11 cellular contexts compared by ENCODE assay signal in genomic region chr18:77112161-77112801, GRCh38. TPM values are rescaled to one million over a fixed set of nuclear protein-coding genes. Genes with fewer than 3 reads are reported as not detected.
A peak's percentile ranks its signal among the peaks of the same experiment; 100 is the strongest.
DNase-seq lines count a peak whose midpoint lies in the region; ATAC-seq and TF ChIP-seq lines count a peak whose summit lies in the region.
"Had no signal": no experiment of that assay in that cellular context is flagged by ENCODE, and none has a peak within 500 bp of the region (broad histone marks: within the 10 kb centered on the region; RNA-seq: fewer than 3 reads in every experiment).

No MANE protein-coding gene starts in this region.

- H3K9me3 Mint-ChIP-seq in activated CD4-positive, alpha-beta memory T cell treated with anti-CD3 and anti-CD28 coated beads for 36 hours, result peaks cover 4% of the 10 kb centered on the region
- no peaks in the 10 kb centered on the region for H3K9me3 Mint-ChIP-seq in activated CD4-positive, alpha-beta memory T cell treated with anti-CD3 and anti-CD28 coated beads, Interleukin-2, amount 10 ng/mL, durations not matched to agents 7 days and 5 days
- no peaks in the 10 kb centered on the region for H3K9me3 Mint-ChIP-seq in activated T-helper 17 cell treated with anti-CD3 and anti-CD28 coated beads, Interleukin-2, amount 50 U/mL, for 72 hours

- WGBS in stomach, 5 donors, result 82 to 90% (median 87%) methylated on average over 31 to 39 of the region's 39 CpGs

- no peaks in the 10 kb centered on the region for H3K27me3 ChIP-seq in stomach

- no peaks in the 10 kb centered on the region for H3K9me3 ChIP-seq in stomach

- TF ChIP-seq EP300 in stomach (IDR thresholded peaks at IDR 0.05), result no peak

- no peak for TF ChIP-seq CTCF in stomach (IDR thresholded peaks at IDR 0.05)

- no peaks in the 10 kb centered on the region for H3K27me3 Mint-ChIP-seq in activated CD4-positive, alpha-beta memory T cell treated with anti-CD3 and anti-CD28 coated beads for 36 hours
- no peaks in the 10 kb centered on the region for H3K27me3 Mint-ChIP-seq in activated CD4-positive, alpha-beta memory T cell treated with anti-CD3 and anti-CD28 coated beads, Interleukin-2, amount 10 ng/mL, durations not matched to agents 7 days and 5 days
- no peaks in the 10 kb centered on the region for H3K27me3 Mint-ChIP-seq in activated T-helper 17 cell treated with anti-CD3 and anti-CD28 coated beads, Interleukin-2, amount 50 U/mL, for 72 hours

- no peak overlapping the region for H3K4me3 Mint-ChIP-seq in activated CD4-positive, alpha-beta memory T cell treated with anti-CD3 and anti-CD28 coated beads for 36 hours
- H3K4me3 Mint-ChIP-seq in activated CD4-positive, alpha-beta memory T cell treated with anti-CD3 and anti-CD28 coated beads, Interleukin-2, amount 10 ng/mL, durations not matched to agents 7 days and 5 days, result no peak overlapping the region
- no peak overlapping the region for H3K4me3 Mint-ChIP-seq in activated T-helper 17 cell treated with anti-CD3 and anti-CD28 coated beads, Interleukin-2, amount 50 U/mL, for 72 hours

- peak overlapping the region in 3 of 5 donors; percentile 62 to 93 (median 83) for H3K27ac ChIP-seq in stomach

- peak; percentile 9 for DNase-seq in activated CD4-positive, alpha-beta memory T cell treated with anti-CD3 and anti-CD28 coated beads for 36 hours
- no peak for DNase-seq in activated CD4-positive, alpha-beta memory T cell treated with anti-CD3 and anti-CD28 coated beads, Interleukin-2, amount 10 ng/mL, durations not matched to agents 7 days and 5 days
- DNase-seq in left lobe of liver (ENCODE audit: low spot score) (peak; percentile 45), stomach (no peak), D341Med (ENCODE audit: low spot score) (no peak), NCI-H748 (lab: John Stamatoyannopoulos, UW; ENCODE audit: unreplicated experiment) (no peak)
- DNase-seq: ACHN, NCI-H146 had no signal

- ATAC-seq in activated T-helper 17 cell treated with anti-CD3 and anti-CD28 coated beads, Interleukin-2, amount 50 U/mL, for 72 hours (replicated peaks), result no peak
- ATAC-seq in left lobe of liver (no peak), GM21381 (IDR thresholded peaks at IDR 0.05; ENCODE audit: unreplicated experiment) (no peak)

- CTCF ChIA-PET in activated CD4-positive, alpha-beta memory T cell treated with anti-CD3 and anti-CD28 coated beads for 36 hours (lab: Charles Lee), result interaction anchor here (6.4 kb wide), 1 partner anchor 10 kb away, joined by 36 read pairs; no protein-coding TSS in a partner anchor
- CTCF ChIA-PET in activated CD4-positive, alpha-beta memory T cell treated with anti-CD3 and anti-CD28 coated beads, Interleukin-2, amount 10 ng/mL, durations not matched to agents 7 days and 5 days (lab: Charles Lee), result no interaction called here

- intact Hi-C loops in activated CD4-positive, alpha-beta memory T cell treated with anti-CD3 and anti-CD28 coated beads for 36 hours (cut with micrococcal nuclease), result no loop called here
- intact Hi-C loops in stomach (cut with DNase I; ENCODE audit: low total_unique reads), result no loop called here

- peaks cover 27% of the 10 kb centered on the region for H3K36me3 Mint-ChIP-seq in activated CD4-positive, alpha-beta memory T cell treated with anti-CD3 and anti-CD28 coated beads for 36 hours
- peaks cover 51% of the 10 kb centered on the region for H3K36me3 Mint-ChIP-seq in activated CD4-positive, alpha-beta memory T cell treated with anti-CD3 and anti-CD28 coated beads, Interleukin-2, amount 10 ng/mL, durations not matched to agents 7 days and 5 days (ENCODE audit: low read depth)
- H3K36me3 Mint-ChIP-seq in activated T-helper 17 cell treated with anti-CD3 and anti-CD28 coated beads, Interleukin-2, amount 50 U/mL, for 72 hours (ENCODE audit: low read depth), result peaks cover 81% of the 10 kb centered on the region

- no peak for TF ChIP-seq POLR2A in stomach (IDR thresholded peaks at IDR 0.05)

- POLR2A ChIA-PET in activated CD4-positive, alpha-beta memory T cell treated with anti-CD3 and anti-CD28 coated beads for 36 hours (lab: Charles Lee), result no interaction called here
- POLR2A ChIA-PET in activated CD4-positive, alpha-beta memory T cell treated with anti-CD3 and anti-CD28 coated beads, Interleukin-2, amount 10 ng/mL, durations not matched to agents 7 days and 5 days (lab: Charles Lee), result interaction anchor here (1.7 to 9.7 kb wide), 3 partner anchors 11 to 49 kb away, joined by 4 to 137 read pairs (median 10); partner anchors contain the start of gene MBP

- H3K4me1 Mint-ChIP-seq in activated CD4-positive, alpha-beta memory T cell treated with anti-CD3 and anti-CD28 coated beads for 36 hours (ENCODE audit: low read depth), result peaks cover 83% of the 10 kb centered on the region
- H3K4me1 Mint-ChIP-seq in activated CD4-positive, alpha-beta memory T cell treated with anti-CD3 and anti-CD28 coated beads, Interleukin-2, amount 10 ng/mL, durations not matched to agents 7 days and 5 days, result peaks cover 86% of the 10 kb centered on the region
- peaks cover 63% of the 10 kb centered on the region for H3K4me1 Mint-ChIP-seq in activated T-helper 17 cell treated with anti-CD3 and anti-CD28 coated beads, Interleukin-2, amount 50 U/mL, for 72 hours

- H3K4me3 ChIP-seq in stomach, result no peak overlapping the region
- H3K4me3 ChIP-seq: lung had no signal

- H3K36me3 ChIP-seq in stomach, result peaks cover 0 to 4% (median 2%) of the 10 kb centered on the region in 4 donors

- H3K27ac Mint-ChIP-seq in activated CD4-positive, alpha-beta memory T cell treated with anti-CD3 and anti-CD28 coated beads for 36 hours, result peak overlapping the region; percentile 28
- no peak overlapping the region for H3K27ac Mint-ChIP-seq in activated CD4-positive, alpha-beta memory T cell treated with anti-CD3 and anti-CD28 coated beads, Interleukin-2, amount 10 ng/mL, durations not matched to agents 7 days and 5 days
- peak overlapping the region; percentile 49 for H3K27ac Mint-ChIP-seq in activated T-helper 17 cell treated with anti-CD3 and anti-CD28 coated beads, Interleukin-2, amount 50 U/mL, for 72 hours

- H3K4me1 ChIP-seq in stomach, result peaks cover 50 to 91% (median 78%) of the 10 kb centered on the region in 4 donors

RNA-seq across cellular contexts. Expression of gene MBP, which starts 20.3 kb away (rescaled TPM):
- total RNA-seq in activated CD4-positive, alpha-beta memory T cell treated with anti-CD3 and anti-CD28 coated beads for 36 hours, result 10 to 100 TPM; 38.9 to 40.4 TPM
- 10 to 100 TPM; 81.4 to 95.3 TPM for total RNA-seq in activated CD4-positive, alpha-beta memory T cell treated with anti-CD3 and anti-CD28 coated beads, Interleukin-2, amount 10 ng/mL, durations not matched to agents 7 days and 5 days
- total RNA-seq in activated T-helper 17 cell treated with anti-CD3 and anti-CD28 coated beads, Interleukin-2, amount 50 U/mL, for 72 hours, result 10 to 100 TPM; 55.7 to 66.5 TPM
- total RNA-seq in left lobe of liver (24.1 TPM), stomach (100 to 1,000 TPM in 1 of 5 donors, 10 to 100 TPM in 4; 30.4 to 407 (median 43.8) TPM)
- 10 to 100 TPM in 1 of 3 donors, 1 to 10 TPM in 2; 7.9 to 16.8 (median 8.1) TPM for polyA plus RNA-seq in stomach

Comparison
In these comparisons a context has a peak if more than half of its experiments do, and no peak if none do; other contexts are left out.
1. DNase-seq: peak in activated CD4-positive, alpha-beta memory T cell treated with anti-CD3 and anti-CD28 coated beads for 36 hours (single experiment) and left lobe of liver (single experiment); none in activated CD4-positive, alpha-beta memory T cell treated with anti-CD3 and anti-CD28 coated beads, Interleukin-2, amount 10 ng/mL, durations not matched to agents 7 days and 5 days (single experiment), stomach (single experiment), D341Med (single experiment) and NCI-H748 (single experiment).